Comparison of ENCODE assay signal across 8 cellular contexts in the genomic region with DNA sequence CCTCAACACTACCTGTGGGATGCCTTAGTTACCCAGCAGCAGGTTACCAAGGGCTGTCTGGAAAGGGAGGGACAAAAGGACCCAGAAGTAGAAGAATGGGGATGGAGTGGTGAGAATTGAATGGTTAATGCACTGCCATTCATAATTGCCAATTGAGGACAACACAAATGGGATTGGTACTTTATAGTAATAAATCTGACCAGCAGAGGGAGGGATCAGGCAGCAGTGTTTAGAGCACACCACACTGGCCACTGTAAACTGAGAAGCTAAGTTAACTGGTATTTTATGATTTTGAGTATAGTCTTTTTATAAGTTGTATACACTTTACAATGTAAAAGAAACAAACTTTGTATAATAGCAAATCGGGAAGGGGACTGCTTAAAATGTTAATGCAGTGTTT. TPM values are rescaled to one million over a fixed set of nuclear protein-coding genes. Genes with fewer than 3 reads are reported as not detected.
DNase-seq lines count a peak whose midpoint lies in the region; ATAC-seq, FAIRE-seq and TF ChIP-seq lines count a peak whose summit lies in the region.
"Had no signal": no experiment of that assay in that cellular context is flagged by ENCODE, and none has a peak within 500 bp of the region (broad histone marks: within the 10 kb centered on the region; RNA-seq: fewer than 3 reads in every experiment).

No MANE protein-coding gene starts in this region.

- FAIRE-seq in GM12891 (lab: Jason Lieb, UNC): no peak
- FAIRE-seq: H54 had no signal

- CTCF ChIA-PET in RWPE1 (lab: Yijun Ruan, JAX): interaction anchor here (0.5 to 0.7 kb wide), 2 partner anchors 129 to 1191 kb away, joined by 3 to 4 read pairs; no protein-coding TSS in a partner anchor

- POLR2A ChIA-PET in RWPE1 (lab: Yijun Ruan, JAX; ENCODE audit: low non-redundant PET): no interaction called here

- peak; percentile 18; the same call in 1 of the 2 replicates for TF ChIP-seq CTCF in RWPE1 (conservative IDR thresholded peaks at IDR 0.05; ENCODE audit: low read depth)

- H3K27ac ChIP-seq in RWPE1: no peak overlapping the region

- ATAC-seq in GM21367 (IDR thresholded peaks at IDR 0.05; ENCODE audit: unreplicated experiment) (no peak), GM21390 (IDR thresholded peaks at IDR 0.05; ENCODE audit: unreplicated experiment) (no peak)

- no peak for TF ChIP-seq POLR2A in GM12891 (IDR thresholded peaks at IDR 0.05; ENCODE audit: low read depth, low read length)

- DNase-seq in GM03348 (ENCODE audit: low spot score): peak; percentile 20
- peak; percentile 13 for DNase-seq in RWPE1 (ENCODE audit: low spot score)
- peak; percentile 39 for DNase-seq in iris pigment epithelial cell (ENCODE audit: low read depth)
- no peak for DNase-seq in GM12891 (ENCODE audit: insufficient read length, low spot score)
- DNase-seq: activated naive CD4-positive, alpha-beta T cell had no signal

TF ChIP-seq in GM12891, 5 proteins besides CTCF, POLR2A, EP300 and RAD21:
- TF ChIP-seq POLR2AphosphoS5 (IDR thresholded peaks at IDR 0.05; ENCODE audit: low read depth, low read length): no peak
- TF ChIP-seq SPI1 (IDR thresholded peaks at IDR 0.05; ENCODE audit: low read depth, low read length): no peak
- TF ChIP-seq POU2F2 (IDR thresholded peaks at IDR 0.05; ENCODE audit: low read depth, low read length): no peak
- TF ChIP-seq PAX5 (IDR thresholded peaks at IDR 0.05; ENCODE audit: insufficient read depth, low read length, severe bottlenecking): no peak
- no peak for TF ChIP-seq TAF1 (IDR thresholded peaks at IDR 0.05; ENCODE audit: low read depth, low read length)

RNA-seq across cellular contexts. Expression of gene TBRG1, which starts 10.7 kb away (rescaled TPM):
- polyA plus RNA-seq in GM12891 (2012; ENCODE audit: low read depth, missing spikeins): 19.0 TPM

RNA-seq across cellular contexts. Expression of gene PANX3, which starts 22.1 kb away (rescaled TPM):
- polyA plus RNA-seq in GM12891 (2012; ENCODE audit: low read depth, missing spikeins): not detected

RNA-seq across cellular contexts. Expression of gene SIAE, which starts 40.2 kb away (rescaled TPM):
- polyA plus RNA-seq in GM12891 (2012; ENCODE audit: low read depth, missing spikeins): 3.8 TPM

RNA-seq across cellular contexts. Expression of gene SPA17, which starts 40.3 kb away (rescaled TPM):
- polyA plus RNA-seq in GM12891 (2012; ENCODE audit: low read depth, missing spikeins): 9.7 TPM
